Comparison of ENCODE assay signal across 1 cellular context in the genomic region with DNA sequence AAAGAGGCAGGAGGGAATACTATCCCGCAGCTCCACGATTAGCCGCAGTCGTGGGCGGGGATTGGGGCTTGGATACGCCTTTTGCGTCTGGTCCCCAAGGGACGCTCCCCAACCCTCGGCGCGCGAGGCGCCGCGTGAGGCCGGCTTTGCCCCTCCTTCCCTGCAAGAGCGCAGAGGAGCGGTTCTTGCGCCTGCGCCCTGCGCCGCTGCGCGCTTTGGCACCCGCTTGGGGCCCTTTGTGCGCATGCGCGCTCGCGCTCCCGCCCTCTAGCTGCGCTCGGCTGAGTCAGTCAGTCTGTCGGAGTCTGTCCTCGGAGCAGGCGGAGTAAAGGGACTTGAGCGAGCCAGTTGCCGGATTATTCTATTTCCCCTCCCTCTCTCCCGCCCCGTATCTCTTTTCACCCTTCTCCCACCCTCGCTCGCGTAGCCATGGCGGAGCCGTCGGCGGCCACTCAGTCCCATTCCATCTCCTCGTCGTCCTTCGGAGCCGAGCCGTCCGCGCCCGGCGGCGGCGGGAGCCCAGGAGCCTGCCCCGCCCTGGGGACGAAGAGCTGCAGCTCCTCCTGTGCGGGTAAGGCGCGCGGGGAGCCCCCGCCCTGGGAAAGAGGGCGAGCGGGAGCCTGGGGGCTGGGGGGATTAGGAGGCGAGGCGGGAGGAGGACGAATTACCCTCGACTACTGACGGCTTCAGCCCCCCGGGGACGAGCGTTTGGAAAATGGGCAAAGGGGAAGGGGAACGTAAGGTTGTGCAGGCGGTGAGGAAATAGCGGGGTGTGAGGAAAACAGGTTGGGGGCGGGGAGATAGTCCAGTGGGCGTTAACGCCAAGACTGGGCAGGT.
A peak's percentile ranks its signal among the peaks of the same experiment; 100 is the strongest.
TF ChIP-seq lines count a peak whose summit lies in the region.

A gene with protein sequence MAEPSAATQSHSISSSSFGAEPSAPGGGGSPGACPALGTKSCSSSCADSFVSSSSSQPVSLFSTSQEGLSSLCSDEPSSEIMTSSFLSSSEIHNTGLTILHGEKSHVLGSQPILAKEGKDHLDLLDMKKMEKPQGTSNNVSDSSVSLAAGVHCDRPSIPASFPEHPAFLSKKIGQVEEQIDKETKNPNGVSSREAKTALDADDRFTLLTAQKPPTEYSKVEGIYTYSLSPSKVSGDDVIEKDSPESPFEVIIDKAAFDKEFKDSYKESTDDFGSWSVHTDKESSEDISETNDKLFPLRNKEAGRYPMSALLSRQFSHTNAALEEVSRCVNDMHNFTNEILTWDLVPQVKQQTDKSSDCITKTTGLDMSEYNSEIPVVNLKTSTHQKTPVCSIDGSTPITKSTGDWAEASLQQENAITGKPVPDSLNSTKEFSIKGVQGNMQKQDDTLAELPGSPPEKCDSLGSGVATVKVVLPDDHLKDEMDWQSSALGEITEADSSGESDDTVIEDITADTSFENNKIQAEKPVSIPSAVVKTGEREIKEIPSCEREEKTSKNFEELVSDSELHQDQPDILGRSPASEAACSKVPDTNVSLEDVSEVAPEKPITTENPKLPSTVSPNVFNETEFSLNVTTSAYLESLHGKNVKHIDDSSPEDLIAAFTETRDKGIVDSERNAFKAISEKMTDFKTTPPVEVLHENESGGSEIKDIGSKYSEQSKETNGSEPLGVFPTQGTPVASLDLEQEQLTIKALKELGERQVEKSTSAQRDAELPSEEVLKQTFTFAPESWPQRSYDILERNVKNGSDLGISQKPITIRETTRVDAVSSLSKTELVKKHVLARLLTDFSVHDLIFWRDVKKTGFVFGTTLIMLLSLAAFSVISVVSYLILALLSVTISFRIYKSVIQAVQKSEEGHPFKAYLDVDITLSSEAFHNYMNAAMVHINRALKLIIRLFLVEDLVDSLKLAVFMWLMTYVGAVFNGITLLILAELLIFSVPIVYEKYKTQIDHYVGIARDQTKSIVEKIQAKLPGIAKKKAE (plus strand): TSS at position 293 of the 837 bp plus-strand sequence. CDS start 137 bp downstream, at position 430.

TF ChIP-seq in A549, 52 proteins besides CTCF, POLR2A, EP300 and RAD21 (continued from another document):
- TF ChIP-seq, protein P1, sequence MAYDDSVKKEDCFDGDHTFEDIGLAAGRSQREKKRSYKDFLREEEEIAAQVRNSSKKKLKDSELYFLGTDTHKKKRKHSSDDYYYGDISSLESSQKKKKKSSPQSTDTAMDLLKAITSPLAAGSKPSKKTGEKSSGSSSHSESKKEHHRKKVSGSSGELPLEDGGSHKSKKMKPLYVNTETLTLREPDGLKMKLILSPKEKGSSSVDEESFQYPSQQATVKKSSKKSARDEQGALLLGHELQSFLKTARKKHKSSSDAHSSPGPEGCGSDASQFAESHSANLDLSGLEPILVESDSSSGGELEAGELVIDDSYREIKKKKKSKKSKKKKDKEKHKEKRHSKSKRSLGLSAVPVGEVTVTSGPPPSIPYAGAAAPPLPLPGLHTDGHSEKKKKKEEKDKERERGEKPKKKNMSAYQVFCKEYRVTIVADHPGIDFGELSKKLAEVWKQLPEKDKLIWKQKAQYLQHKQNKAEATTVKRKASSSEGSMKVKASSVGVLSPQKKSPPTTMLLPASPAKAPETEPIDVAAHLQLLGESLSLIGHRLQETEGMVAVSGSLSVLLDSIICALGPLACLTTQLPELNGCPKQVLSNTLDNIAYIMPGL (CRISPR knock-in tag; IDR thresholded peaks at IDR 0.05; ENCODE audit: borderline replicate concordance) = no peak
- TF ChIP-seq SMC3 (IDR thresholded peaks at IDR 0.05) (no peak), HDAC2 (IDR thresholded peaks at IDR 0.05) (0 out of 2 replicates have a peak, but pooled peaks have one; percentile 43), RARB (CRISPR knock-in tag; IDR thresholded peaks at IDR 0.05) (no peak), RFX5 (IDR thresholded peaks at IDR 0.05) (no peak), CBX8 (IDR thresholded peaks at IDR 0.05) (no peak)
- TF ChIP-seq, protein P2, sequence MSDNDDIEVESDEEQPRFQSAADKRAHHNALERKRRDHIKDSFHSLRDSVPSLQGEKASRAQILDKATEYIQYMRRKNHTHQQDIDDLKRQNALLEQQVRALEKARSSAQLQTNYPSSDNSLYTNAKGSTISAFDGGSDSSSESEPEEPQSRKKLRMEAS (IDR thresholded peaks at IDR 0.05) = peak; percentile 91
- TF ChIP-seq, protein P3, sequence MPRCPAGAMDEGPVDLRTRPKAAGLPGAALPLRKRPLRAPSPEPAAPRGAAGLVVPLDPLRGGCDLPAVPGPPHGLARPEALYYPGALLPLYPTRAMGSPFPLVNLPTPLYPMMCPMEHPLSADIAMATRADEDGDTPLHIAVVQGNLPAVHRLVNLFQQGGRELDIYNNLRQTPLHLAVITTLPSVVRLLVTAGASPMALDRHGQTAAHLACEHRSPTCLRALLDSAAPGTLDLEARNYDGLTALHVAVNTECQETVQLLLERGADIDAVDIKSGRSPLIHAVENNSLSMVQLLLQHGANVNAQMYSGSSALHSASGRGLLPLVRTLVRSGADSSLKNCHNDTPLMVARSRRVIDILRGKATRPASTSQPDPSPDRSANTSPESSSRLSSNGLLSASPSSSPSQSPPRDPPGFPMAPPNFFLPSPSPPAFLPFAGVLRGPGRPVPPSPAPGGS (IDR thresholded peaks at IDR 0.05) = peak; percentile 90
- TF ChIP-seq, protein P4, sequence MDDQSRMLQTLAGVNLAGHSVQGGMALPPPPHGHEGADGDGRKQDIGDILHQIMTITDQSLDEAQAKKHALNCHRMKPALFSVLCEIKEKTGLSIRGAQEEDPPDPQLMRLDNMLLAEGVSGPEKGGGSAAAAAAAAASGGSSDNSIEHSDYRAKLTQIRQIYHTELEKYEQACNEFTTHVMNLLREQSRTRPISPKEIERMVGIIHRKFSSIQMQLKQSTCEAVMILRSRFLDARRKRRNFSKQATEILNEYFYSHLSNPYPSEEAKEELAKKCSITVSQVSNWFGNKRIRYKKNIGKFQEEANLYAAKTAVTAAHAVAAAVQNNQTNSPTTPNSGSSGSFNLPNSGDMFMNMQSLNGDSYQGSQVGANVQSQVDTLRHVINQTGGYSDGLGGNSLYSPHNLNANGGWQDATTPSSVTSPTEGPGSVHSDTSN (IDR thresholded peaks at IDR 0.05) = no peak
